ENCODE assay signal across 8 cellular contexts in the genomic region with DNA sequence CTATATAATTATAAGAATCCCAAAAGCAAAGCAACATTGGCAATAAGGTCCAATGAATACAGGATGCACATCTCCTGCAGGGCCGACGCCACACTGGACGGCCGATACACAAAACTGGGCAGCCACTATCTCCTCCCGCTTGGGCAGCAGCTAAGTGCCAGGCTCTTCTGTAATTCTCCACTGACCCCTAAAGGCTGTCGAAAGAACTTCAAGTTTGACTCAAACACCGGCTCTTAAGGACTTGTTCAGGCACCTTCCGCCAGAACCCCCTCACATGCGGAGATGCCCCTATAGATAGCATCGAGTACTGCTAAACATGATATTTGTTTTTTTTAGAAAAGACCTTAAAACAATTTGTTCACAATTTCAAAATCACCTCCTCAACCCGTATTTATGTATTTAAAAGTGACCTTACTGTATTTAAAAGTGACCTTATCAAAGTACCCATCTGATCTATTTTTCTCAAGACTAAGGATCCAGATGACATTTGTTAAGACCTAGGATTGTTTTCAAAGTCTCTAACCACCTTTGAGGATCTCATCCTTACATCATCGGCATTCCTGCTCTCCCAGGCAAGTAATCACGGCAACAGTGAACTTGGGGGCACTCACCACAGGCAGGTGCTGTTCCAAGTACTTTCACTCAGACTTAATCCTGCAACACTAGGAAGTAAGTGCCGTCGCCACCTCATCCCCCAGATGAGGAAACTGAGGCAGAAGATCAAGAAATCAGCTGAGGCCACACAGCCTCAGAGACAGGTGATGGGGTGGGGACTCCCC.
DNase-seq lines count a peak whose midpoint lies in the region; ATAC-seq and TF ChIP-seq lines count a peak whose summit lies in the region.

No MANE protein-coding gene starts in this region.

- H3K27me3 ChIP-seq in H7 (ENCODE audit: control insufficient read depth, insufficient read depth, low read length) (no peaks in the 10 kb centered on the region), lung (ENCODE audit: control insufficient read depth, insufficient read depth) (no peaks in the 10 kb centered on the region)
- no peaks in the 10 kb centered on the region for H3K27me3 ChIP-seq in effector memory CD4-positive, alpha-beta T cell (replicated peaks; ENCODE audit: control insufficient read depth, insufficient read depth, low read length, poor library complexity, severe bottlenecking)

- no peak overlapping the region for H3K4me3 ChIP-seq in H7 (ENCODE audit: insufficient read depth, low read depth, low read length)
- H3K4me3 ChIP-seq in lung: no peak overlapping the region
- no peak overlapping the region for H3K4me3 ChIP-seq in effector memory CD4-positive, alpha-beta T cell (ENCODE audit: insufficient read depth, low read depth, low read length, poor library complexity, severe bottlenecking)

- no peaks in the 10 kb centered on the region for H3K27me3 Mint-ChIP-seq in CD14-positive monocyte (ENCODE audit: low read depth in 3 of 3)

- peak overlapping the region in 1 of 2 donors; percentile 11 for H3K27ac ChIP-seq in lung (ENCODE audit: low read depth in 1 of 2, low read length in 1 of 2)
- no peak overlapping the region for H3K27ac ChIP-seq in effector memory CD4-positive, alpha-beta T cell (ENCODE audit: insufficient read depth, low read length, poor library complexity, severe bottlenecking)

- WGBS in lung, 2 donors: 61 to 75% methylated on average over 15 of the region's 15 CpGs

- no peaks in the 10 kb centered on the region for H3K9me3 Mint-ChIP-seq in CD14-positive monocyte

- intact Hi-C loops in CD14-positive monocyte (cut with micrococcal nuclease): loop anchor here in 1 of 2 donors (10.0 kb wide), 1 partner anchor 95 kb away; no protein-coding TSS in a partner anchor

- no peak overlapping the region for H3K4me3 Mint-ChIP-seq in CD14-positive monocyte

- no peaks in the 10 kb centered on the region for H3K9me3 ChIP-seq in lung (ENCODE audit: control insufficient read depth in 2 of 2, insufficient read depth in 1 of 2, low read length in 1 of 2)
- no peaks in the 10 kb centered on the region for H3K9me3 ChIP-seq in effector memory CD4-positive, alpha-beta T cell (ENCODE audit: control insufficient read depth, low read length)

- H3K27ac Mint-ChIP-seq in CD14-positive monocyte: no peak overlapping the region

- peak; percentile 39 for TF ChIP-seq CTCF in CD14-positive monocyte (IDR thresholded peaks at IDR 0.05)
- TF ChIP-seq CTCF in lung (IDR thresholded peaks at IDR 0.05; ENCODE audit: control extremely low read depth, extremely low read depth): no peak

- ATAC-seq in lung (ENCODE audit: insufficient read depth, low FRiP score): peak; percentile 70
- no peak for ATAC-seq in HG03095 (IDR thresholded peaks at IDR 0.05; ENCODE audit: unreplicated experiment)

- H3K36me3 ChIP-seq in H7 (replicated peaks; ENCODE audit: control insufficient read depth, insufficient read depth, low read length): peaks cover under 1% of the 10 kb centered on the region
- H3K36me3 ChIP-seq in lung (ENCODE audit: control insufficient read depth in 2 of 2, insufficient read depth in 2 of 2, low read length in 2 of 2): peaks cover 19 to 29% of the 10 kb centered on the region in 2 donors
- H3K36me3 ChIP-seq in effector memory CD4-positive, alpha-beta T cell (ENCODE audit: control insufficient read depth, insufficient read depth, low read length): peaks cover 16% of the 10 kb centered on the region

- no peaks in the 10 kb centered on the region for H3K4me1 Mint-ChIP-seq in CD14-positive monocyte

- H3K36me3 Mint-ChIP-seq in CD14-positive monocyte: peaks cover 85 to 91% of the 10 kb centered on the region in 2 donors

- DNase-seq in CD14-positive monocyte (ENCODE audit: low spot score) (no peak), H7 (peak; percentile 91), NCI-H748 (lab: John Stamatoyannopoulos, UW; ENCODE audit: unreplicated experiment) (peak; percentile 79), dedifferentiated amniotic fluid mesenchymal stem cell (ENCODE audit: extremely low spot score) (peak; percentile 21), lung (ENCODE audit: low spot score) (peak; percentile 46), cerebellar nuclear complex (lab: John Stamatoyannopoulos, UW) (no peak)
- DNase-seq in effector memory CD4-positive, alpha-beta T cell: no peak

- H3K4me1 ChIP-seq in lung (ENCODE audit: control insufficient read depth in 2 of 2, insufficient read depth in 2 of 2, low read length in 2 of 2): no peaks in the 10 kb centered on the region
- no peaks in the 10 kb centered on the region for H3K4me1 ChIP-seq in effector memory CD4-positive, alpha-beta T cell (ENCODE audit: control insufficient read depth, insufficient read depth, low read length, poor library complexity, severe bottlenecking)

Comparison
In these comparisons a context has a peak if more than half of its experiments do, and no peak if none do; other contexts are left out.
1. DNase-seq: peak in H7 (single experiment), NCI-H748 (single experiment), dedifferentiated amniotic fluid mesenchymal stem cell (single experiment) and lung (single experiment); none in CD14-positive monocyte (single experiment), effector memory CD4-positive, alpha-beta T cell (0 of 3) and cerebellar nuclear complex (0 of 2).